In the genomic region with DNA sequence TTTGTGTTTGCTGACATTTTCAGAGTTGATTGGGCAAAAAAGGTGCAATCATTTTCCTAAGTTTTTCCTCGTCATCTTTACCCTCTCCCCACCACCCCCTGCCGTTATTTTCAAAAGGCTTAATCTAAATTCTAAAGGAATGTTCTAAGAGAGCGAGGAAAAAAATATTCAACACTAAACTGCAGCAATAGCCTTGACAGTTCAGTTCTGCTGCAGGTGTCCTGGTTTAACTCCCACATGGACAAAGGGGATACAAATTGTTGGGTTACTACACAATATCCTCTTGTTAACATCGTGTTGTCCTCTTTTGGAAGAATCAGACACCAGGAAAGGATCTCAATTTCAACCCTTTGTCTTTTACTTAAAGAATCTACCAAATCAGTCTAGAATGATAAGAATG, we compare ENCODE assay signal across 2 cellular contexts.
TF ChIP-seq lines count a peak whose summit lies in the region.

No MANE protein-coding gene starts in this region.

TF ChIP-seq in WTC11, 78 proteins besides CTCF, POLR2A, EP300 and RAD21 (continued from another document):
- TF ChIP-seq, protein P1, sequence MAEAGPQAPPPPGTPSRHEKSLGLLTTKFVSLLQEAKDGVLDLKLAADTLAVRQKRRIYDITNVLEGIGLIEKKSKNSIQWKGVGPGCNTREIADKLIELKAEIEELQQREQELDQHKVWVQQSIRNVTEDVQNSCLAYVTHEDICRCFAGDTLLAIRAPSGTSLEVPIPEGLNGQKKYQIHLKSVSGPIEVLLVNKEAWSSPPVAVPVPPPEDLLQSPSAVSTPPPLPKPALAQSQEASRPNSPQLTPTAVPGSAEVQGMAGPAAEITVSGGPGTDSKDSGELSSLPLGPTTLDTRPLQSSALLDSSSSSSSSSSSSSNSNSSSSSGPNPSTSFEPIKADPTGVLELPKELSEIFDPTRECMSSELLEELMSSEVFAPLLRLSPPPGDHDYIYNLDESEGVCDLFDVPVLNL (CRISPR knock-in tag; IDR thresholded peaks at IDR 0.05; ENCODE audit: borderline replicate concordance, low read depth): no peak
- TF ChIP-seq NFATC4 (CRISPR knock-in tag; IDR thresholded peaks at IDR 0.05): no peak
- TF ChIP-seq RORB (CRISPR knock-in tag; IDR thresholded peaks at IDR 0.05): no peak
- TF ChIP-seq, protein P2, sequence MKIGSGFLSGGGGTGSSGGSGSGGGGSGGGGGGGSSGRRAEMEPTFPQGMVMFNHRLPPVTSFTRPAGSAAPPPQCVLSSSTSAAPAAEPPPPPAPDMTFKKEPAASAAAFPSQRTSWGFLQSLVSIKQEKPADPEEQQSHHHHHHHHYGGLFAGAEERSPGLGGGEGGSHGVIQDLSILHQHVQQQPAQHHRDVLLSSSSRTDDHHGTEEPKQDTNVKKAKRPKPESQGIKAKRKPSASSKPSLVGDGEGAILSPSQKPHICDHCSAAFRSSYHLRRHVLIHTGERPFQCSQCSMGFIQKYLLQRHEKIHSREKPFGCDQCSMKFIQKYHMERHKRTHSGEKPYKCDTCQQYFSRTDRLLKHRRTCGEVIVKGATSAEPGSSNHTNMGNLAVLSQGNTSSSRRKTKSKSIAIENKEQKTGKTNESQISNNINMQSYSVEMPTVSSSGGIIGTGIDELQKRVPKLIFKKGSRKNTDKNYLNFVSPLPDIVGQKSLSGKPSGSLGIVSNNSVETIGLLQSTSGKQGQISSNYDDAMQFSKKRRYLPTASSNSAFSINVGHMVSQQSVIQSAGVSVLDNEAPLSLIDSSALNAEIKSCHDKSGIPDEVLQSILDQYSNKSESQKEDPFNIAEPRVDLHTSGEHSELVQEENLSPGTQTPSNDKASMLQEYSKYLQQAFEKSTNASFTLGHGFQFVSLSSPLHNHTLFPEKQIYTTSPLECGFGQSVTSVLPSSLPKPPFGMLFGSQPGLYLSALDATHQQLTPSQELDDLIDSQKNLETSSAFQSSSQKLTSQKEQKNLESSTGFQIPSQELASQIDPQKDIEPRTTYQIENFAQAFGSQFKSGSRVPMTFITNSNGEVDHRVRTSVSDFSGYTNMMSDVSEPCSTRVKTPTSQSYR (CRISPR knock-in tag; IDR thresholded peaks at IDR 0.05): no peak
- TF ChIP-seq ESRRA (CRISPR knock-in tag; IDR thresholded peaks at IDR 0.05; ENCODE audit: borderline replicate concordance): no peak
- TF ChIP-seq ZNF396 (CRISPR knock-in tag; IDR thresholded peaks at IDR 0.05; ENCODE audit: borderline replicate concordance): no peak
- TF ChIP-seq, protein P3, sequence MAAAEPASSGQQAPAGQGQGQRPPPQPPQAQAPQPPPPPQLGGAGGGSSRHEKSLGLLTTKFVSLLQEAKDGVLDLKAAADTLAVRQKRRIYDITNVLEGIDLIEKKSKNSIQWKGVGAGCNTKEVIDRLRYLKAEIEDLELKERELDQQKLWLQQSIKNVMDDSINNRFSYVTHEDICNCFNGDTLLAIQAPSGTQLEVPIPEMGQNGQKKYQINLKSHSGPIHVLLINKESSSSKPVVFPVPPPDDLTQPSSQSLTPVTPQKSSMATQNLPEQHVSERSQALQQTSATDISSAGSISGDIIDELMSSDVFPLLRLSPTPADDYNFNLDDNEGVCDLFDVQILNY (CRISPR knock-in tag; IDR thresholded peaks at IDR 0.05): no peak
- no peak for TF ChIP-seq NFYB (CRISPR knock-in tag; conservative IDR thresholded peaks at IDR 0.05; ENCODE audit: low read depth)
- no peak for TF ChIP-seq FOXP1 (CRISPR knock-in tag; IDR thresholded peaks at IDR 0.05; ENCODE audit: borderline replicate concordance)
- TF ChIP-seq, protein P4, sequence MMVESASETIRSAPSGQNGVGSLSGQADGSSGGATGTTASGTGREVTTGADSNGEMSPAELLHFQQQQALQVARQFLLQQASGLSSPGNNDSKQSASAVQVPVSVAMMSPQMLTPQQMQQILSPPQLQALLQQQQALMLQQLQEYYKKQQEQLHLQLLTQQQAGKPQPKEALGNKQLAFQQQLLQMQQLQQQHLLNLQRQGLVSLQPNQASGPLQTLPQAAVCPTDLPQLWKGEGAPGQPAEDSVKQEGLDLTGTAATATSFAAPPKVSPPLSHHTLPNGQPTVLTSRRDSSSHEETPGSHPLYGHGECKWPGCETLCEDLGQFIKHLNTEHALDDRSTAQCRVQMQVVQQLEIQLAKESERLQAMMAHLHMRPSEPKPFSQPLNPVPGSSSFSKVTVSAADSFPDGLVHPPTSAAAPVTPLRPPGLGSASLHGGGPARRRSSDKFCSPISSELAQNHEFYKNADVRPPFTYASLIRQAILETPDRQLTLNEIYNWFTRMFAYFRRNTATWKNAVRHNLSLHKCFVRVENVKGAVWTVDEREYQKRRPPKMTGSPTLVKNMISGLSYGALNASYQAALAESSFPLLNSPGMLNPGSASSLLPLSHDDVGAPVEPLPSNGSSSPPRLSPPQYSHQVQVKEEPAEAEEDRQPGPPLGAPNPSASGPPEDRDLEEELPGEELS (CRISPR knock-in tag; IDR thresholded peaks at IDR 0.05): no peak
- TF ChIP-seq ZNF423 (CRISPR knock-in tag; IDR thresholded peaks at IDR 0.05): no peak
- TF ChIP-seq, protein P5, sequence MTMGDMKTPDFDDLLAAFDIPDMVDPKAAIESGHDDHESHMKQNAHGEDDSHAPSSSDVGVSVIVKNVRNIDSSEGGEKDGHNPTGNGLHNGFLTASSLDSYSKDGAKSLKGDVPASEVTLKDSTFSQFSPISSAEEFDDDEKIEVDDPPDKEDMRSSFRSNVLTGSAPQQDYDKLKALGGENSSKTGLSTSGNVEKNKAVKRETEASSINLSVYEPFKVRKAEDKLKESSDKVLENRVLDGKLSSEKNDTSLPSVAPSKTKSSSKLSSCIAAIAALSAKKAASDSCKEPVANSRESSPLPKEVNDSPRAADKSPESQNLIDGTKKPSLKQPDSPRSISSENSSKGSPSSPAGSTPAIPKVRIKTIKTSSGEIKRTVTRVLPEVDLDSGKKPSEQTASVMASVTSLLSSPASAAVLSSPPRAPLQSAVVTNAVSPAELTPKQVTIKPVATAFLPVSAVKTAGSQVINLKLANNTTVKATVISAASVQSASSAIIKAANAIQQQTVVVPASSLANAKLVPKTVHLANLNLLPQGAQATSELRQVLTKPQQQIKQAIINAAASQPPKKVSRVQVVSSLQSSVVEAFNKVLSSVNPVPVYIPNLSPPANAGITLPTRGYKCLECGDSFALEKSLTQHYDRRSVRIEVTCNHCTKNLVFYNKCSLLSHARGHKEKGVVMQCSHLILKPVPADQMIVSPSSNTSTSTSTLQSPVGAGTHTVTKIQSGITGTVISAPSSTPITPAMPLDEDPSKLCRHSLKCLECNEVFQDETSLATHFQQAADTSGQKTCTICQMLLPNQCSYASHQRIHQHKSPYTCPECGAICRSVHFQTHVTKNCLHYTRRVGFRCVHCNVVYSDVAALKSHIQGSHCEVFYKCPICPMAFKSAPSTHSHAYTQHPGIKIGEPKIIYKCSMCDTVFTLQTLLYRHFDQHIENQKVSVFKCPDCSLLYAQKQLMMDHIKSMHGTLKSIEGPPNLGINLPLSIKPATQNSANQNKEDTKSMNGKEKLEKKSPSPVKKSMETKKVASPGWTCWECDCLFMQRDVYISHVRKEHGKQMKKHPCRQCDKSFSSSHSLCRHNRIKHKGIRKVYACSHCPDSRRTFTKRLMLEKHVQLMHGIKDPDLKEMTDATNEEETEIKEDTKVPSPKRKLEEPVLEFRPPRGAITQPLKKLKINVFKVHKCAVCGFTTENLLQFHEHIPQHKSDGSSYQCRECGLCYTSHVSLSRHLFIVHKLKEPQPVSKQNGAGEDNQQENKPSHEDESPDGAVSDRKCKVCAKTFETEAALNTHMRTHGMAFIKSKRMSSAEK (CRISPR knock-in tag; IDR thresholded peaks at IDR 0.05; ENCODE audit: borderline replicate concordance): no peak
- TF ChIP-seq SOX15 (CRISPR knock-in tag; IDR thresholded peaks at IDR 0.05): no peak

TF ChIP-seq in SK-N-SH treated with all-trans-retinoic acid at 6 μM for 48 hours, 23 proteins besides CTCF, POLR2A, EP300 and RAD21 (continued from another document):
- no peak for TF ChIP-seq CSRNP3 (CRISPR knock-in tag; IDR thresholded peaks at IDR 0.05)
- no peak for TF ChIP-seq GLIS3 (CRISPR knock-in tag; IDR thresholded peaks at IDR 0.05)
- TF ChIP-seq, protein P6, sequence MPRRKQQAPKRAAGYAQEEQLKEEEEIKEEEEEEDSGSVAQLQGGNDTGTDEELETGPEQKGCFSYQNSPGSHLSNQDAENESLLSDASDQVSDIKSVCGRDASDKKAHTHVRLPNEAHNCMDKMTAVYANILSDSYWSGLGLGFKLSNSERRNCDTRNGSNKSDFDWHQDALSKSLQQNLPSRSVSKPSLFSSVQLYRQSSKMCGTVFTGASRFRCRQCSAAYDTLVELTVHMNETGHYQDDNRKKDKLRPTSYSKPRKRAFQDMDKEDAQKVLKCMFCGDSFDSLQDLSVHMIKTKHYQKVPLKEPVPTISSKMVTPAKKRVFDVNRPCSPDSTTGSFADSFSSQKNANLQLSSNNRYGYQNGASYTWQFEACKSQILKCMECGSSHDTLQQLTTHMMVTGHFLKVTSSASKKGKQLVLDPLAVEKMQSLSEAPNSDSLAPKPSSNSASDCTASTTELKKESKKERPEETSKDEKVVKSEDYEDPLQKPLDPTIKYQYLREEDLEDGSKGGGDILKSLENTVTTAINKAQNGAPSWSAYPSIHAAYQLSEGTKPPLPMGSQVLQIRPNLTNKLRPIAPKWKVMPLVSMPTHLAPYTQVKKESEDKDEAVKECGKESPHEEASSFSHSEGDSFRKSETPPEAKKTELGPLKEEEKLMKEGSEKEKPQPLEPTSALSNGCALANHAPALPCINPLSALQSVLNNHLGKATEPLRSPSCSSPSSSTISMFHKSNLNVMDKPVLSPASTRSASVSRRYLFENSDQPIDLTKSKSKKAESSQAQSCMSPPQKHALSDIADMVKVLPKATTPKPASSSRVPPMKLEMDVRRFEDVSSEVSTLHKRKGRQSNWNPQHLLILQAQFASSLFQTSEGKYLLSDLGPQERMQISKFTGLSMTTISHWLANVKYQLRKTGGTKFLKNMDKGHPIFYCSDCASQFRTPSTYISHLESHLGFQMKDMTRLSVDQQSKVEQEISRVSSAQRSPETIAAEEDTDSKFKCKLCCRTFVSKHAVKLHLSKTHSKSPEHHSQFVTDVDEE (CRISPR knock-in tag; IDR thresholded peaks at IDR 0.05): no peak
- no peak for TF ChIP-seq OSR1 (CRISPR knock-in tag; IDR thresholded peaks at IDR 0.05)
- TF ChIP-seq, protein P7, sequence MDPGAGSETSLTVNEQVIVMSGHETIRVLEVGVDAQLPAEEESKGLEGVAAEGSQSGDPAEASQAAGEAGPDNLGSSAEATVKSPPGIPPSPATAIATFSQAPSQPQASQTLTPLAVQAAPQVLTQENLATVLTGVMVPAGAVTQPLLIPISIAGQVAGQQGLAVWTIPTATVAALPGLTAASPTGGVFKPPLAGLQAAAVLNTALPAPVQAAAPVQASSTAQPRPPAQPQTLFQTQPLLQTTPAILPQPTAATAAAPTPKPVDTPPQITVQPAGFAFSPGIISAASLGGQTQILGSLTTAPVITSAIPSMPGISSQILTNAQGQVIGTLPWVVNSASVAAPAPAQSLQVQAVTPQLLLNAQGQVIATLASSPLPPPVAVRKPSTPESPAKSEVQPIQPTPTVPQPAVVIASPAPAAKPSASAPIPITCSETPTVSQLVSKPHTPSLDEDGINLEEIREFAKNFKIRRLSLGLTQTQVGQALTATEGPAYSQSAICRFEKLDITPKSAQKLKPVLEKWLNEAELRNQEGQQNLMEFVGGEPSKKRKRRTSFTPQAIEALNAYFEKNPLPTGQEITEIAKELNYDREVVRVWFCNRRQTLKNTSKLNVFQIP (CRISPR knock-in tag; IDR thresholded peaks at IDR 0.05; ENCODE audit: borderline replicate concordance, low read depth): no peak
- no peak for TF ChIP-seq TOX (CRISPR knock-in tag; IDR thresholded peaks at IDR 0.05; ENCODE audit: borderline replicate concordance)
- no peak for TF ChIP-seq TCF4 (CRISPR knock-in tag; IDR thresholded peaks at IDR 0.05; ENCODE audit: borderline replicate concordance)
- TF ChIP-seq PPARA (CRISPR knock-in tag; IDR thresholded peaks at IDR 0.05; ENCODE audit: borderline replicate concordance): no peak
- no peak for TF ChIP-seq ARNTL (CRISPR knock-in tag; IDR thresholded peaks at IDR 0.05; ENCODE audit: borderline replicate concordance, low read depth)
- no peak for TF ChIP-seq ZNF8 (CRISPR knock-in tag; IDR thresholded peaks at IDR 0.05)
- no peak for TF ChIP-seq CREB5 (CRISPR knock-in tag; IDR thresholded peaks at IDR 0.05; ENCODE audit: low read depth)
- no peak for TF ChIP-seq ISL1 (CRISPR knock-in tag; IDR thresholded peaks at IDR 0.05)
- no peak for TF ChIP-seq CSDC2 (CRISPR knock-in tag; IDR thresholded peaks at IDR 0.05)
- no peak for TF ChIP-seq ESRRG (CRISPR knock-in tag; IDR thresholded peaks at IDR 0.05)
